Comparison of ENCODE assay signal across 21 cellular contexts in genomic region chr4:60759518-60760245, GRCh38.
DNase-seq lines count a peak whose midpoint lies in the region; ATAC-seq and TF ChIP-seq lines count a peak whose summit lies in the region.
"Had no signal": no experiment of that assay in that cellular context is flagged by ENCODE, and none has a peak within 500 bp of the region (broad histone marks: within the 10 kb centered on the region; RNA-seq: fewer than 3 reads in every experiment).

No MANE protein-coding gene starts in this region.

- H3K27me3 Mint-ChIP-seq in GM23338 (ENCODE audit: insufficient read depth, low read depth, poor library complexity): peaks cover 2% of the 10 kb centered on the region

- peaks cover 23% of the 10 kb centered on the region for H3K36me3 Mint-ChIP-seq in GM23338 (ENCODE audit: low read depth)
- H3K36me3 Mint-ChIP-seq in stimulated activated effector memory CD8-positive, alpha-beta T cell treated with anti-CD3 and anti-CD28 coated beads, Interleukin-12 subunit alpha, Interleukin-12 subunit beta, amount 100 ng/mL, for 72 hours: no peaks in the 10 kb centered on the region

- no peak overlapping the region for H3K4me3 Mint-ChIP-seq in GM23338
- no peak overlapping the region for H3K4me3 Mint-ChIP-seq in stimulated activated effector memory CD8-positive, alpha-beta T cell treated with anti-CD3 and anti-CD28 coated beads, Interleukin-12 subunit alpha, Interleukin-12 subunit beta, amount 100 ng/mL, for 72 hours
- H3K4me3 Mint-ChIP-seq: activated CD8-positive, alpha-beta T cell treated with anti-CD3 and anti-CD28 coated beads, Interleukin-2, amount 10 ng/mL, durations not matched to agents 7 days and 5 days; activated T-helper 1 cell treated with anti-CD3 and anti-CD28 coated beads, Interleukin-12 subunit alpha, Interleukin-12 subunit beta, Interleukin-2, Interleukin-4 antibody, amounts not matched to agents 30 ng/mL and 10 ng/mL and 1 ng/mL, durations not matched to agents 14 hours and 24 hours and 36 hours; T-helper 1 cell treated with Interleukin-12 subunit alpha and Interleukin-12 subunit beta and Interleukin-4 antibody, amounts not matched to agents 30 μg/mL and 1 μg/mL, for 36 hours had no signal

- H3K4me2 ChIP-seq in GM23338: no peak overlapping the region

- no peaks in the 10 kb centered on the region for H3K4me1 Mint-ChIP-seq in GM23338
- no peaks in the 10 kb centered on the region for H3K4me1 Mint-ChIP-seq in stimulated activated effector memory CD8-positive, alpha-beta T cell treated with anti-CD3 and anti-CD28 coated beads, Interleukin-12 subunit alpha, Interleukin-12 subunit beta, amount 100 ng/mL, for 72 hours

- H3K36me3 ChIP-seq in GM23338 (ENCODE audit: insufficient read depth) (peaks cover 6% of the 10 kb centered on the region; the same call in 1 of the 2 replicates), RWPE2 (ENCODE audit: low read depth) (no peaks in the 10 kb centered on the region)
- H3K36me3 ChIP-seq: neutrophil, sigmoid colon, WERI-Rb-1 had no signal

- H3K27me3 ChIP-seq in AG04450 (ENCODE audit: control insufficient read depth, insufficient read depth, low read length) (no peaks in the 10 kb centered on the region), GM23338 (ENCODE audit: insufficient read depth) (no peaks in the 10 kb centered on the region), RWPE2 (ENCODE audit: insufficient read depth, poor library complexity, severe bottlenecking) (no peaks in the 10 kb centered on the region)
- H3K27me3 ChIP-seq: neutrophil, sigmoid colon had no signal

- CTCF ChIA-PET in AG04450 (lab: Charles Lee): no interaction called here

- peak; percentile 28 for TF ChIP-seq CTCF in AG04450 (IDR thresholded peaks at IDR 0.05; ENCODE audit: low read depth, low read length)
- peak in 1 of 2 experiments; percentile 47; a peak in 2 of 4 replicates for TF ChIP-seq CTCF in GM23338 (conservative IDR thresholded peaks at IDR 0.05; ENCODE audit: low read depth in 2 of 2)
- TF ChIP-seq CTCF in RWPE2 (IDR thresholded peaks at IDR 0.05; ENCODE audit: poor library complexity, severe bottlenecking): peak; percentile 18
- TF ChIP-seq CTCF in fibroblast of the aortic adventitia (IDR thresholded peaks at IDR 0.05; ENCODE audit: insufficient read depth, low read length): peak; percentile 47

- H3K4me1 ChIP-seq in GM23338 (ENCODE audit: insufficient read depth) (no peaks in the 10 kb centered on the region), RWPE2 (ENCODE audit: insufficient read depth, poor library complexity, severe bottlenecking) (peaks cover 13% of the 10 kb centered on the region)
- H3K4me1 ChIP-seq: sigmoid colon had no signal

- DNase-seq in AG04450 (ENCODE audit: low read depth, low spot score): no peak
- peak; percentile 13 for DNase-seq in GM23338 (ENCODE audit: low spot score)
- DNase-seq in RWPE2 (ENCODE audit: low spot score): no peak
- no peak for DNase-seq in fibroblast of the aortic adventitia (ENCODE audit: low read depth)
- DNase-seq in effector CD4-positive, alpha-beta T cell: no peak
- DNase-seq in stimulated activated effector memory CD8-positive, alpha-beta T cell treated with anti-CD3 and anti-CD28 coated beads, Interleukin-12 subunit alpha, Interleukin-12 subunit beta, amount 100 ng/mL, for 72 hours (ENCODE audit: low spot score in 2 of 2): no peak
- DNase-seq: activated CD8-positive, alpha-beta T cell treated with anti-CD3 and anti-CD28 coated beads, Interleukin-2, amount 10 ng/mL, durations not matched to agents 7 days and 5 days; Calu3; central memory CD4-positive, alpha-beta T cell; effector CD8-positive, alpha-beta T cell; NCI-H187; NCI-H446 treated with DMSO at 0.1 percent for 48 hours; SHP77 treated with DMSO at 0.1 percent for 48 hours; sigmoid colon; WERI-Rb-1 had no signal

- H3F3A ChIP-seq in GM23338 (replicated peaks; ENCODE audit: low read depth): no peaks in the 10 kb centered on the region

- POLR2A ChIA-PET in AG04450 (lab: Yijun Ruan, JAX): no interaction called here

- no peaks in the 10 kb centered on the region for H4K20me1 ChIP-seq in GM23338 (replicated peaks; ENCODE audit: insufficient read depth)

- no peaks in the 10 kb centered on the region for H3K9me3 ChIP-seq in AG04450 (ENCODE audit: control insufficient read depth, insufficient read depth, low read length)
- H3K9me3 ChIP-seq in RWPE2 (ENCODE audit: severe bottlenecking): no peaks in the 10 kb centered on the region
- H3K9me3 ChIP-seq: neutrophil, sigmoid colon had no signal

- H3K79me2 ChIP-seq in GM23338 (replicated peaks; ENCODE audit: insufficient read depth): no peaks in the 10 kb centered on the region

- H3K9me3 Mint-ChIP-seq in GM23338: peaks cover 30% of the 10 kb centered on the region
- H3K9me3 Mint-ChIP-seq in stimulated activated effector memory CD8-positive, alpha-beta T cell treated with anti-CD3 and anti-CD28 coated beads, Interleukin-12 subunit alpha, Interleukin-12 subunit beta, amount 100 ng/mL, for 72 hours: peaks cover 21% of the 10 kb centered on the region
- H3K9me3 Mint-ChIP-seq: activated T-helper 1 cell treated with anti-CD3 and anti-CD28 coated beads, Interleukin-12 subunit alpha, Interleukin-12 subunit beta, Interleukin-2, Interleukin-4 antibody, amounts not matched to agents 30 ng/mL and 10 ng/mL and 1 ng/mL, durations not matched to agents 14 hours and 24 hours and 36 hours had no signal

- H3K27ac Mint-ChIP-seq in GM23338: no peak overlapping the region
- H3K27ac Mint-ChIP-seq in stimulated activated effector memory CD8-positive, alpha-beta T cell treated with anti-CD3 and anti-CD28 coated beads, Interleukin-12 subunit alpha, Interleukin-12 subunit beta, amount 100 ng/mL, for 72 hours: no peak overlapping the region
- H3K27ac Mint-ChIP-seq: activated CD8-positive, alpha-beta T cell treated with anti-CD3 and anti-CD28 coated beads, Interleukin-2, amount 10 ng/mL, durations not matched to agents 7 days and 5 days; activated T-helper 1 cell treated with anti-CD3 and anti-CD28 coated beads, Interleukin-12 subunit alpha, Interleukin-12 subunit beta, Interleukin-2, Interleukin-4 antibody, amounts not matched to agents 30 ng/mL and 10 ng/mL and 1 ng/mL, durations not matched to agents 14 hours and 24 hours and 36 hours; T-helper 1 cell treated with Interleukin-12 subunit alpha and Interleukin-12 subunit beta and Interleukin-4 antibody, amounts not matched to agents 30 μg/mL and 1 μg/mL, for 36 hours had no signal

- H3K4me3 ChIP-seq in AG04450 (ENCODE audit: low read depth, low read length) (no peak overlapping the region), GM23338 (no peak overlapping the region), RWPE2 (ENCODE audit: severe bottlenecking) (no peak overlapping the region), fibroblast of the aortic adventitia (ENCODE audit: low read depth, low read length) (no peak overlapping the region)
- H3K4me3 ChIP-seq: sigmoid colon had no signal

- H3K27ac ChIP-seq in AG04450 (ENCODE audit: low read depth, low read length) (no peak overlapping the region), GM23338 (ENCODE audit: low read depth) (no peak overlapping the region), RWPE2 (ENCODE audit: poor library complexity, severe bottlenecking) (no peak overlapping the region)
- H3K27ac ChIP-seq: neutrophil, sigmoid colon, WERI-Rb-1 had no signal

- no peak for ATAC-seq in GM23338
- ATAC-seq in RWPE2 (ENCODE audit: low read depth): no peak
- no peak for ATAC-seq in GM19395 (IDR thresholded peaks at IDR 0.05; ENCODE audit: unreplicated experiment)
- ATAC-seq in stimulated activated effector memory CD8-positive, alpha-beta T cell treated with anti-CD3 and anti-CD28 coated beads, Interleukin-12 subunit alpha, Interleukin-12 subunit beta, amount 100 ng/mL, for 72 hours: no peak
- ATAC-seq in HG02610 (IDR thresholded peaks at IDR 0.05; ENCODE audit: unreplicated experiment): no peak
- ATAC-seq: activated CD8-positive, alpha-beta T cell treated with anti-CD3 and anti-CD28 coated beads, Interleukin-2, amount 10 ng/mL, durations not matched to agents 7 days and 5 days; HCT116 had no signal

- H2AFZ ChIP-seq in GM23338: no peak overlapping the region

- H3K9me2 ChIP-seq in GM23338 (ENCODE audit: insufficient read depth): peaks cover 5% of the 10 kb centered on the region; the same call in 1 of the 2 replicates

TF ChIP-seq in GM23338, 12 proteins besides CTCF, POLR2A, EP300 and RAD21 (continues in another document):
- TF ChIP-seq, protein P1, sequence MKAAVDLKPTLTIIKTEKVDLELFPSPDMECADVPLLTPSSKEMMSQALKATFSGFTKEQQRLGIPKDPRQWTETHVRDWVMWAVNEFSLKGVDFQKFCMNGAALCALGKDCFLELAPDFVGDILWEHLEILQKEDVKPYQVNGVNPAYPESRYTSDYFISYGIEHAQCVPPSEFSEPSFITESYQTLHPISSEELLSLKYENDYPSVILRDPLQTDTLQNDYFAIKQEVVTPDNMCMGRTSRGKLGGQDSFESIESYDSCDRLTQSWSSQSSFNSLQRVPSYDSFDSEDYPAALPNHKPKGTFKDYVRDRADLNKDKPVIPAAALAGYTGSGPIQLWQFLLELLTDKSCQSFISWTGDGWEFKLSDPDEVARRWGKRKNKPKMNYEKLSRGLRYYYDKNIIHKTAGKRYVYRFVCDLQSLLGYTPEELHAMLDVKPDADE (IDR thresholded peaks at IDR 0.05): no peak
- TF ChIP-seq POLR2AphosphoS5 (IDR thresholded peaks at IDR 0.05; ENCODE audit: low read depth): no peak
